23 cellular contexts compared by ENCODE assay signal in the genomic region with DNA sequence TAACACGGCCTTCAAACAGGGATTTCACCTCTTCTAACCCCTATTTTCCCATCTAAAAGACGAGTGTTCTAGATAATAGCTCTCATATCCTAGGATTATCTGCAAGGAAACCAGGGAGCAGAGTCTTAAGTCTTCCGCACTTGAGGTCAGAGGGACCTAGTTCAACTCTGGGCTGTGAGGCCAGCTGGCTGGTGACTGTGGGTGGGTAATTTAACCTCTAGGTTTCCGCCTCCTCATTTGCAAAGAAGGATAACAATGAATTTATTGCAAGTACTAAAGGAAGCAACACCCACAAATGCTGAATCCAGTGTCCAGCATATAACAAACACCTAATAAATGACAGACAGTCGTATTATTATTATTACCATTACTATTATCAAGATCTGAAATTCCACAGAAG.
A peak's percentile ranks its signal among the peaks of the same experiment; 100 is the strongest.
DNase-seq lines count a peak whose midpoint lies in the region; ATAC-seq and TF ChIP-seq lines count a peak whose summit lies in the region.
"Had no signal": no experiment of that assay in that cellular context is flagged by ENCODE, and none has a peak within 500 bp of the region (broad histone marks: within the 10 kb centered on the region; RNA-seq: fewer than 3 reads in every experiment).

No MANE protein-coding gene starts in this region.

- WGBS in hepatocyte (ENCODE audit: low lambda C conversion rate, missing lambda C conversion rate), result 68% methylated on average over 5 of the region's 5 CpGs

- H3K27me3 Mint-ChIP-seq in type B pancreatic cell, result no peaks in the 10 kb centered on the region

- no peaks in the 10 kb centered on the region for H3K79me2 ChIP-seq in PC-9 (ENCODE audit: low read depth)
- peaks cover 58% of the 10 kb centered on the region for H3K79me2 ChIP-seq in hepatocyte

- H3K9me3 Mint-ChIP-seq in type B pancreatic cell, result no peaks in the 10 kb centered on the region

- H2AFZ ChIP-seq in PC-9, result no peak overlapping the region
- H2AFZ ChIP-seq in hepatocyte, result no peak overlapping the region

- H3K36me3 ChIP-seq in HEK293 (ENCODE audit: control insufficient read depth in 2 of 2, insufficient read depth in 1 of 2, low read length in 2 of 2), result no peaks in the 10 kb centered on the region
- H3K36me3 ChIP-seq in PC-9 (ENCODE audit: low read depth), result no peaks in the 10 kb centered on the region
- H3K36me3 ChIP-seq in hepatocyte (replicated peaks; ENCODE audit: insufficient read depth, low read depth), result no peaks in the 10 kb centered on the region
- H3K36me3 ChIP-seq: BE2C, HAP-1, MG63 had no signal

- H3K27ac Mint-ChIP-seq in type B pancreatic cell, result peak overlapping the region; percentile 89

- H3K36me3 Mint-ChIP-seq in type B pancreatic cell, result peaks cover 20% of the 10 kb centered on the region

- H3K27me3 ChIP-seq in PC-9 (ENCODE audit: insufficient read depth, low read depth) (no peaks in the 10 kb centered on the region), hepatocyte (no peaks in the 10 kb centered on the region)
- H3K27me3 ChIP-seq: BE2C, MG63 had no signal

- H3K4me3 ChIP-seq in HEK293 (ENCODE audit: low read depth, low read length), result no peak overlapping the region
- no peak overlapping the region for H3K4me3 ChIP-seq in PC-9
- no peak overlapping the region for H3K4me3 ChIP-seq in hepatocyte
- H3K4me3 ChIP-seq: A549, GM12878, HAP-1, MG63 had no signal

- ATAC-seq in GM21737 (IDR thresholded peaks at IDR 0.05; ENCODE audit: unreplicated experiment), result no peak
- ATAC-seq: A549, GM12878, Panc1, SK-N-SH treated with all-trans-retinoic acid at 6 μM for 48 hours had no signal

- no peak overlapping the region; the same call in 1 of the 2 replicates for H3K4me2 ChIP-seq in PC-9
- H3K4me2 ChIP-seq in hepatocyte, result no peak overlapping the region
- H3K4me2 ChIP-seq: A549 had no signal

- no peaks in the 10 kb centered on the region for H3K9me2 ChIP-seq in PC-9 (ENCODE audit: insufficient read depth)
- H3K9me2 ChIP-seq in hepatocyte (replicated peaks; ENCODE audit: insufficient read depth), result no peaks in the 10 kb centered on the region

- intact Hi-C loops in PC-9 (cut with micrococcal nuclease; ENCODE audit: unreplicated experiment), result loop anchor here (5.0 kb wide), 1 partner anchor 72 kb away; the partner anchor contains the start of gene LARGE1

- H3K4me3 Mint-ChIP-seq in type B pancreatic cell, result peak overlapping the region; percentile 41

- H3K4me1 Mint-ChIP-seq in type B pancreatic cell (ENCODE audit: unreplicated experiment), result peaks cover 49% of the 10 kb centered on the region

- CTCF ChIA-PET in HEK293 (lab: Yijun Ruan, JAX), result no interaction called here
- CTCF ChIA-PET in PC-9 (lab: Charles Lee), result no interaction called here

- H4K20me1 ChIP-seq in PC-9 (ENCODE audit: insufficient read depth) (no peaks in the 10 kb centered on the region), hepatocyte (ENCODE audit: insufficient read depth, poor library complexity, severe bottlenecking) (no peaks in the 10 kb centered on the region)

- H3K27ac ChIP-seq in HEK293 (ENCODE audit: extremely low read depth, low read depth, low read length) (no peak overlapping the region), PC-9 (0 out of 2 replicates have a peak overlapping the region, but pooled peaks have one; percentile 77), hepatocyte (peak overlapping the region; percentile 82)
- H3K27ac ChIP-seq: A549 had no signal

- H3K4me1 ChIP-seq in HEK293 (ENCODE audit: control insufficient read depth, insufficient read depth, low read length) (peaks cover 15% of the 10 kb centered on the region), PC-9 (replicated peaks; ENCODE audit: insufficient read depth) (peaks cover 32% of the 10 kb centered on the region), hepatocyte (ENCODE audit: insufficient read depth) (peaks cover 33% of the 10 kb centered on the region)
- H3K4me1 ChIP-seq: A549, BE2C had no signal

- H3K9me3 ChIP-seq in HEK293 (ENCODE audit: control insufficient read depth, insufficient read depth, low read depth, low read length), result no peaks in the 10 kb centered on the region
- no peaks in the 10 kb centered on the region; the same call in 1 of the 2 replicates for H3K9me3 ChIP-seq in PC-9 (ENCODE audit: insufficient read depth, low read depth)
- no peaks in the 10 kb centered on the region for H3K9me3 ChIP-seq in hepatocyte (ENCODE audit: low read depth)
- H3K9me3 ChIP-seq: A549, BE2C, HAP-1, MG63 had no signal

- DNase-seq in PC-9 (no peak), hepatocyte (ENCODE audit: low spot score) (no peak), type B pancreatic cell (ENCODE audit: extremely low spot score, unreplicated experiment) (no peak), dermis blood vessel endothelial cell (no peak), LoVo (ENCODE audit: low spot score) (no peak), OCI-M2 (lab: John Stamatoyannopoulos, UW; ENCODE audit: unreplicated experiment) (no peak)
- DNase-seq: BE2C, COR-L47, DMS79, Karpas-422, MG63, NCI-H1048, NCI-H1417 treated with DMSO at 0.1 percent for 48 hours, NCI-H187, NCI-H446 treated with DMSO at 0.1 percent for 48 hours, NCI-H526 treated with DMSO at 0.1 percent for 48 hours had no signal

- POLR2A ChIA-PET in HEK293 (lab: Yijun Ruan, JAX) (no interaction called here), PC-9 (lab: Charles Lee; ENCODE audit: unreplicated experiment) (no interaction called here)

- BruUV-seq in PC-9 (replicated peaks; lab: Mats Ljungman, UMichigan), result no TSS peak

- H3F3A ChIP-seq in PC-9 (ENCODE audit: insufficient read depth, low read depth), result peaks cover 19% of the 10 kb centered on the region

- TF ChIP-seq CTCF in HEK293 (tag by site-specific recombination; IDR thresholded peaks at IDR 0.05) (no peak), PC-9 (conservative IDR thresholded peaks at IDR 0.05) (no peak), hepatocyte (IDR thresholded peaks at IDR 0.05; ENCODE audit: poor library complexity) (no peak), type B pancreatic cell (conservative IDR thresholded peaks at IDR 0.05) (no peak)

TF ChIP-seq in HEK293, 187 proteins besides CTCF, POLR2A, EP300 and RAD21:
- TF ChIP-seq ZNF48 (tag by site-specific recombination; IDR thresholded peaks at IDR 0.05) (no peak), ZNF398 (tag by site-specific recombination; IDR thresholded peaks at IDR 0.05) (no peak), ZNF610 (tag by site-specific recombination; IDR thresholded peaks at IDR 0.05; ENCODE audit: borderline replicate concordance) (no peak), ZFHX2 (tag by site-specific recombination; conservative IDR thresholded peaks at IDR 0.05) (peak; percentile 71), EGR2 (tag by site-specific recombination; IDR thresholded peaks at IDR 0.05; ENCODE audit: low read depth) (peak; percentile 71), GLIS2 (tag by site-specific recombination; IDR thresholded peaks at IDR 0.05) (no peak), ZNF664 (tag by site-specific recombination; IDR thresholded peaks at IDR 0.05) (no peak), ZNF391 (tag by site-specific recombination; IDR thresholded peaks at IDR 0.05; ENCODE audit: borderline replicate concordance, low read depth) (no peak), YY1 (tag by site-specific recombination; IDR thresholded peaks at IDR 0.05) (no peak)
